Comparison of ENCODE assay signal across 16 cellular contexts in the genomic region with DNA sequence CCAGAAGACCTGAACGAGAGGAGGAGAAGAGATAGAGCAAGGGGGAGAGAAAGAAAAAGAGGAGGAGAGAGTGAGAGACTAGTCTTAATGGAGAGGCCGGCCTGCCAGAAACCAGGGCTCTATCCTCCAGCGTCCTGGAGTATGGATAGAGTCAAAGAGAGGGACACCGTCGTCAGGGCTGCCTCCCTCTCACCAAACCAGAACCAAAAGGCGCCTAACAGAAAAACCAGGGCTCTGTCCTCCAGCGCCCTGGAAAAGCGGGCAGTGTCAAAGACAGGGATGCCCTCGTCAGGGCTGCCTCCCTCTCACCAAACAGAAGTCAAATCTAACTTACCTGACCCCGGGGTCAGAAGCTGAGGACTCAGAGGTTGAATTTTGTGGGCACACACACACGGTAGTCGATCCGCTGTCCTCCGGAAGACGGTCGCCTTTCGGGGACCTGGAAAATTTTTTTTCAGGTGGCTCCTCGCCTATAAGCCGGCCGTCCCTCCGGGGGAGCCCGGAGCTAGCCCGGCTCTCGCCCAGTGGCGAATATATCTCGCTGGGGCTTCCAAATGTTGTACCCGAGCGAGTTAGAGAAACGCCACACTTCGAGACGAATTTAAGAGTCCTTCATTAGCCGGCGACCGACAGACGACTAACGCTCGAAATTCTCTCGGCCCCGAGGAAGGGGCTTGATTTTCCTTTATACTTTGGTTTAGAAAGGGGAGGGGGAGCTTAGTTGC.
DNase-seq lines count a peak whose midpoint lies in the region; ATAC-seq and TF ChIP-seq lines count a peak whose summit lies in the region.
"Had no signal": no experiment of that assay in that cellular context is flagged by ENCODE, and none has a peak within 500 bp of the region (broad histone marks: within the 10 kb centered on the region; RNA-seq: fewer than 3 reads in every experiment).

No MANE protein-coding gene starts in this region.

- H3K27me3 Mint-ChIP-seq in activated CD4-positive, alpha-beta T cell treated with anti-CD3 and anti-CD28 coated beads, Interleukin-2, amount 10 ng/mL, durations not matched to agents 7 days and 5 days, result peaks cover 89% of the 10 kb centered on the region
- H3K27me3 Mint-ChIP-seq in T-cell, result peaks cover 89 to 96% of the 10 kb centered on the region in 2 donors
- H3K27me3 Mint-ChIP-seq in endothelial cell (ENCODE audit: unreplicated experiment), result peaks cover 29% of the 10 kb centered on the region
- H3K27me3 Mint-ChIP-seq in progenitor cell of endocrine pancreas, result peaks cover 97% of the 10 kb centered on the region

- POLR2A ChIA-PET in activated CD4-positive, alpha-beta T cell treated with anti-CD3 and anti-CD28 coated beads, Interleukin-2, amount 10 ng/mL, durations not matched to agents 7 days and 5 days (lab: Charles Lee), result no interaction called here
- POLR2A ChIA-PET in T-cell (lab: Charles Lee), result no interaction called here

- peak overlapping the region; percentile 45 for H3K4me3 Mint-ChIP-seq in activated CD4-positive, alpha-beta T cell treated with anti-CD3 and anti-CD28 coated beads, Interleukin-2, amount 10 ng/mL, durations not matched to agents 7 days and 5 days
- H3K4me3 Mint-ChIP-seq in T-cell, result no peak overlapping the region
- H3K4me3 Mint-ChIP-seq in endothelial cell (ENCODE audit: unreplicated experiment), result peak overlapping the region; percentile 75
- H3K4me3 Mint-ChIP-seq in progenitor cell of endocrine pancreas (ENCODE audit: low read depth), result peak overlapping the region; percentile 15
- H3K4me3 Mint-ChIP-seq: CD8-positive, alpha-beta T cell had no signal

- H3K27ac Mint-ChIP-seq in activated CD4-positive, alpha-beta T cell treated with anti-CD3 and anti-CD28 coated beads, Interleukin-2, amount 10 ng/mL, durations not matched to agents 7 days and 5 days, result peak overlapping the region; percentile 73
- H3K27ac Mint-ChIP-seq in T-cell, result peak overlapping the region; percentile 18 to 52
- H3K27ac Mint-ChIP-seq in endothelial cell (ENCODE audit: unreplicated experiment), result no peak overlapping the region
- no peak overlapping the region for H3K27ac Mint-ChIP-seq in progenitor cell of endocrine pancreas
- H3K27ac Mint-ChIP-seq: CD8-positive, alpha-beta T cell had no signal

- TF ChIP-seq CTCF in endothelial cell (IDR thresholded peaks at IDR 0.05; ENCODE audit: unreplicated experiment) (no peak), progenitor cell of endocrine pancreas (IDR thresholded peaks at IDR 0.05; ENCODE audit: unreplicated experiment) (no peak)

- CTCF ChIA-PET in activated CD4-positive, alpha-beta T cell treated with anti-CD3 and anti-CD28 coated beads, Interleukin-2, amount 10 ng/mL, durations not matched to agents 7 days and 5 days (lab: Charles Lee), result interaction anchor here (1.1 kb wide), 1 partner anchor 10 kb away, joined by 4 read pairs; no protein-coding TSS in a partner anchor
- CTCF ChIA-PET in T-cell (lab: Charles Lee), result no interaction called here

- no peak for DNase-seq in activated CD4-positive, alpha-beta T cell treated with anti-CD3 and anti-CD28 coated beads, Interleukin-2, amount 10 ng/mL, durations not matched to agents 7 days and 5 days
- no peak for DNase-seq in activated CD4-positive, alpha-beta T cell treated with anti-CD3 and anti-CD28 coated beads, Interleukin-2, amount 50 U/mL, for 48 hours
- no peak for DNase-seq in T-cell
- no peak for DNase-seq in endothelial cell (ENCODE audit: low spot score)
- DNase-seq in progenitor cell of endocrine pancreas (ENCODE audit: low spot score, unreplicated experiment), result no peak
- no peak for DNase-seq in NCI-H82 (lab: John Stamatoyannopoulos, UW)
- DNase-seq in mucosa of gallbladder (ENCODE audit: low spot score), result no peak
- no peak for DNase-seq in NCI-H748 (lab: John Stamatoyannopoulos, UW; ENCODE audit: unreplicated experiment)
- DNase-seq: adrenal gland; CD8-positive, alpha-beta T cell; kidney glomerular epithelial cell; NCI-H1105 treated with DMSO at 0.1 percent for 48 hours; psoas muscle; SHP77 treated with DMSO at 0.1 percent for 48 hours; stimulated activated CD4-positive, alpha-beta T cell treated with anti-CD3 and anti-CD28 coated beads, Interleukin-15, amount 100 ng/mL, for 24 hours had no signal

- H3K4me1 Mint-ChIP-seq in activated CD4-positive, alpha-beta T cell treated with anti-CD3 and anti-CD28 coated beads, Interleukin-2, amount 10 ng/mL, durations not matched to agents 7 days and 5 days, result peaks cover 5% of the 10 kb centered on the region
- peaks cover 5 to 7% (median 5%) of the 10 kb centered on the region in 3 donors for H3K4me1 Mint-ChIP-seq in T-cell
- H3K4me1 Mint-ChIP-seq in endothelial cell (ENCODE audit: unreplicated experiment), result peaks cover 65% of the 10 kb centered on the region
- peaks cover 14% of the 10 kb centered on the region for H3K4me1 Mint-ChIP-seq in progenitor cell of endocrine pancreas (ENCODE audit: low read depth)

- ATAC-seq in T-cell (replicated peaks in 1 of 4), result no peak
- ATAC-seq: A549; CD8-positive, alpha-beta T cell; psoas muscle had no signal

- H3K36me3 Mint-ChIP-seq in activated CD4-positive, alpha-beta T cell treated with anti-CD3 and anti-CD28 coated beads, Interleukin-2, amount 10 ng/mL, durations not matched to agents 7 days and 5 days (ENCODE audit: low read depth), result peaks cover 16% of the 10 kb centered on the region
- peaks cover 7% of the 10 kb centered on the region for H3K36me3 Mint-ChIP-seq in T-cell
- no peaks in the 10 kb centered on the region for H3K36me3 Mint-ChIP-seq in endothelial cell (ENCODE audit: low read depth, unreplicated experiment)
- H3K36me3 Mint-ChIP-seq in progenitor cell of endocrine pancreas (ENCODE audit: insufficient read depth), result no peaks in the 10 kb centered on the region
- H3K36me3 Mint-ChIP-seq: CD8-positive, alpha-beta T cell had no signal

- peaks cover 9% of the 10 kb centered on the region for H3K9me3 Mint-ChIP-seq in activated CD4-positive, alpha-beta T cell treated with anti-CD3 and anti-CD28 coated beads, Interleukin-2, amount 10 ng/mL, durations not matched to agents 7 days and 5 days
- H3K9me3 Mint-ChIP-seq in T-cell (peaks cover 6 to 19% (median 9%) of the 10 kb centered on the region in 3 donors), endothelial cell (ENCODE audit: unreplicated experiment) (no peaks in the 10 kb centered on the region), progenitor cell of endocrine pancreas (ENCODE audit: low read depth) (no peaks in the 10 kb centered on the region)

Comparison
In these comparisons a context has a peak if more than half of its experiments do, and no peak if none do; other contexts are left out.
1. H3K27ac Mint-ChIP-seq: peak in activated CD4-positive, alpha-beta T cell treated with anti-CD3 and anti-CD28 coated beads, Interleukin-2, amount 10 ng/mL, durations not matched to agents 7 days and 5 days (single experiment) and T-cell (2 of 2); none in endothelial cell (single experiment) and progenitor cell of endocrine pancreas (single experiment).
2. H3K4me3 Mint-ChIP-seq: peak in activated CD4-positive, alpha-beta T cell treated with anti-CD3 and anti-CD28 coated beads, Interleukin-2, amount 10 ng/mL, durations not matched to agents 7 days and 5 days (single experiment), endothelial cell (single experiment) and progenitor cell of endocrine pancreas (single experiment); none in T-cell (0 of 3).